ENCODE assay signal across 17 cellular contexts in genomic region chr10:51203359-51203758, GRCh38.
"Had no signal": no experiment of that assay in that cellular context is flagged by ENCODE, and none has a peak within 500 bp of the region (broad histone marks: within the 10 kb centered on the region; RNA-seq: fewer than 3 reads in every experiment).

No MANE protein-coding gene starts in this region.

- DNase-seq: effector memory CD8-positive, alpha-beta T cell; foreskin keratinocyte; mammary epithelial cell; mucosa of descending colon; natural killer cell; nucleus accumbens; ovary; sigmoid colon; stimulated activated CD4-positive, alpha-beta T cell treated with anti-CD3 and anti-CD28 coated beads, Interleukin-2, amount 100 ng/mL, for 24 hours; stimulated activated CD4-positive, alpha-beta T cell treated with anti-CD3 and anti-CD28 coated beads, Interleukin-4, amount 100 ng/mL, for 4 hours; stimulated activated naive B cell treated with anti-CD40 and anti-IgM and Interleukin-4, amounts not matched to agents 10 μg/mL and 1 μg/mL and 100 μg/mL, for 72 hours; stimulated activated naive CD8-positive, alpha-beta T cell treated with anti-CD3 and anti-CD28 coated beads, Interleukin-15, amount 100 ng/mL, for 72 hours; testis; transverse colon had no signal

- H3K27ac ChIP-seq: foreskin keratinocyte, ovary, right atrium auricular region, sigmoid colon, testis, transverse colon had no signal

- H3K9me3 ChIP-seq: mucosa of descending colon, ovary, right atrium auricular region, sigmoid colon, testis, transverse colon had no signal

- H3K36me3 ChIP-seq: ovary, right atrium auricular region, sigmoid colon, transverse colon had no signal

- H3K27me3 ChIP-seq: foreskin keratinocyte, ovary, right atrium auricular region, sigmoid colon, testis, transverse colon had no signal

- H3K4me3 ChIP-seq: mucosa of descending colon, ovary, right atrium auricular region, sigmoid colon, skin epidermis, testis, transverse colon had no signal

- H3K4me1 ChIP-seq: foreskin keratinocyte, testis had no signal

- ATAC-seq: effector memory CD8-positive, alpha-beta T cell; foreskin keratinocyte; left lobe of liver; mucosa of descending colon; natural killer cell; stimulated activated naive B cell treated with anti-CD40 and anti-IgM and Interleukin-4, amounts not matched to agents 10 μg/mL and 1 μg/mL and 100 μg/mL, for 72 hours; stimulated activated naive CD8-positive, alpha-beta T cell treated with anti-CD3 and anti-CD28 coated beads, Interleukin-15, amount 100 ng/mL, for 72 hours had no signal
